In genomic region chr16:2204727-2205103, GRCh38 we compare ENCODE assay signal across 8 cellular contexts. TPM values are rescaled to one million over a fixed set of nuclear protein-coding genes. Genes with fewer than 3 reads are reported as not detected.
DNase-seq lines count a peak whose midpoint lies in the region; ATAC-seq, FAIRE-seq and TF ChIP-seq lines count a peak whose summit lies in the region.

No MANE protein-coding gene starts in this region.

- TF ChIP-seq EP300 in ovary (IDR thresholded peaks at IDR 0.05): no peak

- TSS peak; percentile 83 for BruUV-seq in Panc1 (replicated peaks; lab: Mats Ljungman, UMichigan)
- BruUV-seq in endothelial cell of umbilical vein (replicated peaks; lab: Mats Ljungman, UMichigan): TSS peak; percentile 37

- H3K4me3 Mint-ChIP-seq in CD8-positive, alpha-beta memory T cell: peak overlapping the region; percentile 82 to 90 (median 88)

- no peaks in the 10 kb centered on the region for H4K20me1 ChIP-seq in endothelial cell of umbilical vein (replicated peaks; ENCODE audit: control insufficient read depth, extremely low read depth, insufficient read depth, low read length)

- H3K27ac Mint-ChIP-seq in CD8-positive, alpha-beta memory T cell: peak overlapping the region in 6 of 8 donors; percentile 46 to 92 (median 82)

- peaks cover 14 to 32% (median 21%) of the 10 kb centered on the region in 3 donors for H3K4me1 Mint-ChIP-seq in CD8-positive, alpha-beta memory T cell

- peak overlapping the region; percentile 81 for H3K27ac ChIP-seq in CD8-positive, alpha-beta memory T cell (ENCODE audit: low read depth, low read length)
- H3K27ac ChIP-seq in Panc1 (ENCODE audit: low read length) (peak overlapping the region; percentile 93), endothelial cell of umbilical vein (ENCODE audit: insufficient read depth, low read depth, low read length) (peak overlapping the region; percentile 21), ovary (peak overlapping the region in 1 of 2 donors; percentile 99)

- H3K9me3 ChIP-seq in CD8-positive, alpha-beta memory T cell (ENCODE audit: low read length): no peaks in the 10 kb centered on the region
- H3K9me3 ChIP-seq in Panc1 (ENCODE audit: control insufficient read depth, insufficient read depth, low read depth, low read length) (no peaks in the 10 kb centered on the region), endothelial cell of umbilical vein (replicated peaks; ENCODE audit: control insufficient read depth, insufficient read depth, low read length) (no peaks in the 10 kb centered on the region), ovary (no peaks in the 10 kb centered on the region)

- in situ Hi-C loops in Panc1 (cut with HindIII; ENCODE audit: low pct_unique_long_range_greater_than_20kb, low sequenced_read_pairs): no loop called here

- peak overlapping the region; percentile 83 for H2AFZ ChIP-seq in endothelial cell of umbilical vein (ENCODE audit: low read depth, low read length)

- peak overlapping the region; percentile 88 for H3K9ac ChIP-seq in endothelial cell of umbilical vein (replicated peaks; ENCODE audit: extremely low read depth, insufficient read depth, low read length)

- no peaks in the 10 kb centered on the region for H3K9me3 Mint-ChIP-seq in CD8-positive, alpha-beta memory T cell

- H3K36me3 ChIP-seq in CD8-positive, alpha-beta memory T cell (ENCODE audit: insufficient read depth, low read length): peaks cover 3% of the 10 kb centered on the region
- H3K36me3 ChIP-seq in Panc1 (ENCODE audit: control insufficient read depth, insufficient read depth, low read length): no peaks in the 10 kb centered on the region; the same call in 1 of the 2 replicates
- H3K36me3 ChIP-seq in endothelial cell of umbilical vein (ENCODE audit: control insufficient read depth in 2 of 2, extremely low read depth in 1 of 2, insufficient read depth in 2 of 2, low read length in 2 of 2): peaks cover 0 to 20% of the 10 kb centered on the region in 2 experiments
- H3K36me3 ChIP-seq in ovary: no peaks in the 10 kb centered on the region

- WGBS in ovary, 3 donors: 46 to 54% (median 50%) methylated on average over 5 of the region's 5 CpGs

- peak overlapping the region; percentile 84 for H3K4me3 ChIP-seq in CD8-positive, alpha-beta memory T cell (ENCODE audit: low read length)
- H3K4me3 ChIP-seq in Panc1 (ENCODE audit: low read depth in 2 of 2, low read length in 2 of 2): peak overlapping the region; percentile 61 to 73
- H3K4me3 ChIP-seq in endothelial cell of umbilical vein (replicated peaks in 1 of 3; ENCODE audit: insufficient read depth in 1 of 3, low read depth in 1 of 3, low read length in 3 of 3): peak overlapping the region; percentile 17 to 91 (median 73)
- H3K4me3 ChIP-seq in ovary: peak overlapping the region; percentile 93

- H3K27me3 Mint-ChIP-seq in CD8-positive, alpha-beta memory T cell: peaks cover 0 to 6% of the 10 kb centered on the region in 2 donors

- TF ChIP-seq POLR2A in endothelial cell of umbilical vein (IDR thresholded peaks at IDR 0.05; ENCODE audit: low read depth, low read length): no peak
- TF ChIP-seq POLR2A in ovary (IDR thresholded peaks at IDR 0.05): no peak

- no peak for DNase-seq in CD8-positive, alpha-beta memory T cell
- no peak for DNase-seq in Panc1 (ENCODE audit: low read depth, low spot score)
- no peak for DNase-seq in endothelial cell of umbilical vein (ENCODE audit: low read depth, low spot score)
- no peak for DNase-seq in ovary
- no peak for DNase-seq in NCI-H2227 (lab: John Stamatoyannopoulos, UW; ENCODE audit: unreplicated experiment)
- DNase-seq in T1000 (lab: John Stamatoyannopoulos, UW): no peak

- intact Hi-C loops in Panc1 (cut with micrococcal nuclease; ENCODE audit: unreplicated experiment): no loop called here
- intact Hi-C loops in endothelial cell of umbilical vein (cut with micrococcal nuclease): loop anchor here (1.0 kb wide), 3 partner anchors 11 to 49 kb away; partner anchors contain the start of genes E4F1 and TRAF7
- intact Hi-C loops in ovary (cut with DNase I): no loop called here

- H3K79me2 ChIP-seq in endothelial cell of umbilical vein (ENCODE audit: control insufficient read depth, insufficient read depth, low read length): peaks cover 7% of the 10 kb centered on the region

- ATAC-seq in Panc1 (no peak), HG03280 (IDR thresholded peaks at IDR 0.05; ENCODE audit: unreplicated experiment) (no peak), GM21619 (IDR thresholded peaks at IDR 0.05; ENCODE audit: unreplicated experiment) (no peak)

- no peak for TF ChIP-seq CTCF in Panc1 (IDR thresholded peaks at IDR 0.05)
- TF ChIP-seq CTCF in endothelial cell of umbilical vein (IDR thresholded peaks at IDR 0.05; ENCODE audit: extremely low read depth in 1 of 2, insufficient read depth in 1 of 2, low read depth in 1 of 2, low read length in 2 of 2): no peak
- no peak for TF ChIP-seq CTCF in ovary (IDR thresholded peaks at IDR 0.05)

- no peaks in the 10 kb centered on the region for H3K27me3 ChIP-seq in CD8-positive, alpha-beta memory T cell (ENCODE audit: insufficient read depth, low read length, poor library complexity, severe bottlenecking)
- H3K27me3 ChIP-seq in Panc1 (ENCODE audit: control insufficient read depth, insufficient read depth, low read length) (no peaks in the 10 kb centered on the region), endothelial cell of umbilical vein (ENCODE audit: control insufficient read depth in 2 of 2, insufficient read depth in 2 of 2, low read length in 2 of 2) (peaks cover 2 to 4% of the 10 kb centered on the region in 2 experiments), ovary (no peaks in the 10 kb centered on the region)

- dilution Hi-C loops in endothelial cell of umbilical vein (cut with MboI; ENCODE audit: extremely low pct_ligation_motif_present, low sequenced_read_pairs): no loop called here

- no peak for FAIRE-seq in endothelial cell of umbilical vein (lab: Jason Lieb, UNC)

- CTCF ChIA-PET in CD8-positive, alpha-beta memory T cell (lab: Charles Lee): interaction anchor here (3.9 kb wide), 1 partner anchor 10 kb away, joined by 17 read pairs; no protein-coding TSS in a partner anchor
- CTCF ChIA-PET in Panc1 (lab: Charles Lee) (no interaction called here), endothelial cell of umbilical vein (lab: Charles Lee) (interaction anchor here (0.9 kb wide), 1 partner anchor 9 kb away, joined by 5 read pairs; the partner anchor contains the start of gene PGP)

- peaks cover 0 to 27% (median 4%) of the 10 kb centered on the region in 3 donors for H3K36me3 Mint-ChIP-seq in CD8-positive, alpha-beta memory T cell

- peak overlapping the region; percentile 64 for H3K4me2 ChIP-seq in endothelial cell of umbilical vein (ENCODE audit: insufficient read depth, low read length)

- H3K9me1 ChIP-seq in endothelial cell of umbilical vein (replicated peaks; ENCODE audit: control insufficient read depth, extremely low read depth, insufficient read depth, low read length): no peaks in the 10 kb centered on the region

- POLR2A ChIA-PET in CD8-positive, alpha-beta memory T cell (lab: Charles Lee): interaction anchor here (1.0 to 2.5 kb wide), 2 partner anchors 10 to 46 kb away, joined by 4 to 20 read pairs; partner anchors contain the start of gene PGP
- POLR2A ChIA-PET in Panc1 (lab: Charles Lee) (interaction anchor here (0.6 kb wide), 1 partner anchor 24 kb away, joined by 5 read pairs; no protein-coding TSS in a partner anchor), endothelial cell of umbilical vein (lab: Charles Lee) (interaction anchor here (1.3 kb wide), 1 partner anchor 49 kb away, joined by 5 read pairs; the partner anchor contains the start of gene TRAF7)

- H3K4me1 ChIP-seq in CD8-positive, alpha-beta memory T cell (ENCODE audit: insufficient read depth, low read length): peaks cover 17% of the 10 kb centered on the region
- H3K4me1 ChIP-seq in Panc1 (ENCODE audit: control insufficient read depth, insufficient read depth, low read length) (peaks cover 7% of the 10 kb centered on the region), endothelial cell of umbilical vein (ENCODE audit: control insufficient read depth, extremely low read depth, insufficient read depth, low read length) (peaks cover 10% of the 10 kb centered on the region), ovary (ENCODE audit: insufficient read depth) (peaks cover 8% of the 10 kb centered on the region)

RNA-seq across cellular contexts. Expression of gene MLST8, which starts 0.5 kb away (rescaled TPM):
- total RNA-seq in CD8-positive, alpha-beta memory T cell: 10 to 100 TPM; 75.4 to 76.8 TPM
- 30.8 TPM for polyA plus RNA-seq in CD8-positive, alpha-beta memory T cell
- total RNA-seq in Panc1 (2021; ENCODE audit: unreplicated experiment): 91.1 TPM
- polyA plus RNA-seq in Panc1 (2012; ENCODE audit: insufficient read length): 129 TPM
- total RNA-seq in endothelial cell of umbilical vein: 36.9 and 37.0 TPM in 2 replicates
- polyA plus RNA-seq in endothelial cell of umbilical vein: 129 and 181 TPM in 2 replicates
- polyA plus RNA-seq in endothelial cell of umbilical vein (2011; cell fraction: cytosol; rRNA removed): 71.5 and 92.6 TPM in 2 replicates
- 102 and 105 TPM in 2 replicates for polyA plus RNA-seq in endothelial cell of umbilical vein (2011; cell fraction: nucleus; rRNA removed)
- polyA plus RNA-seq in endothelial cell of umbilical vein (2012): 45.6 and 48.9 TPM in 2 replicates
- 67.2 and 72.7 TPM in 2 replicates for polyA minus RNA-seq in endothelial cell of umbilical vein
- 69.1 TPM for polyA minus RNA-seq in endothelial cell of umbilical vein (2011; cell fraction: cytosol; rRNA and poly(A)+ RNA removed)
- polyA minus RNA-seq in endothelial cell of umbilical vein (2011; cell fraction: nucleus; rRNA and poly(A)+ RNA removed): 35.5 and 46.6 TPM in 2 replicates
- total RNA-seq in ovary: 10 to 100 TPM; 24.5 to 56.2 (median 28.4) TPM
- 10 to 100 TPM in 1 of 2 donors, 1 to 10 TPM in 1; 7.4 to 42.9 TPM for polyA plus RNA-seq in ovary

RNA-seq across cellular contexts. Expression of gene BRICD5, which starts 5.9 kb away (rescaled TPM):
- 10 to 100 TPM in 1 of 2 experiments, 1 to 10 TPM in 1; 8.4 to 10.9 TPM for total RNA-seq in CD8-positive, alpha-beta memory T cell
- 0.14 TPM for polyA plus RNA-seq in CD8-positive, alpha-beta memory T cell
- 8.7 TPM for total RNA-seq in Panc1 (2021; ENCODE audit: unreplicated experiment)
- 5.1 TPM for polyA plus RNA-seq in Panc1 (2012; ENCODE audit: insufficient read length)
- 8.4 and 10.2 TPM in 2 replicates for total RNA-seq in endothelial cell of umbilical vein
- 5.6 and 9.3 TPM in 2 replicates for polyA plus RNA-seq in endothelial cell of umbilical vein
- polyA plus RNA-seq in endothelial cell of umbilical vein (2011; cell fraction: cytosol; rRNA removed): 0.74 and 1.7 TPM in 2 replicates
- 36.8 and 41.2 TPM in 2 replicates for polyA plus RNA-seq in endothelial cell of umbilical vein (2011; cell fraction: nucleus; rRNA removed)
- 3.4 and 7.5 TPM in 2 replicates for polyA plus RNA-seq in endothelial cell of umbilical vein (2012)
- 1.2 and 1.4 TPM in 2 replicates for polyA minus RNA-seq in endothelial cell of umbilical vein
- polyA minus RNA-seq in endothelial cell of umbilical vein (2011; cell fraction: cytosol; rRNA and poly(A)+ RNA removed): 2.0 TPM
- polyA minus RNA-seq in endothelial cell of umbilical vein (2011; cell fraction: nucleus; rRNA and poly(A)+ RNA removed): 3.2 and 5.7 TPM in 2 replicates
- 1 to 10 TPM; 3.2 to 8.3 (median 6.4) TPM for total RNA-seq in ovary
- 1 to 10 TPM in 1 of 2 donors, under 1 TPM in 1; 0.37 to 4.1 TPM for polyA plus RNA-seq in ovary

RNA-seq across cellular contexts. Expression of gene CASKIN1, which starts 8.3 kb away (rescaled TPM):
- under 1 TPM; 0.13 to 0.24 TPM for total RNA-seq in CD8-positive, alpha-beta memory T cell
- not detected for polyA plus RNA-seq in CD8-positive, alpha-beta memory T cell
- 4.5 TPM for total RNA-seq in Panc1 (2021; ENCODE audit: unreplicated experiment)
- 2.8 TPM for polyA plus RNA-seq in Panc1 (2012; ENCODE audit: insufficient read length)
- total RNA-seq in endothelial cell of umbilical vein: 0.35 and 0.58 TPM in 2 replicates
- 0.10 and 0.11 TPM in 2 replicates for polyA plus RNA-seq in endothelial cell of umbilical vein
- polyA plus RNA-seq in endothelial cell of umbilical vein (2011; cell fraction: cytosol; rRNA removed): 0.01 and 0.23 TPM in 2 replicates
- polyA plus RNA-seq in endothelial cell of umbilical vein (2011; cell fraction: nucleus; rRNA removed): 0.41 and 0.68 TPM in 2 replicates
- 0.08 and 0.27 TPM in 2 replicates for polyA plus RNA-seq in endothelial cell of umbilical vein (2012)
- 0.12 and 0.68 TPM in 2 replicates for polyA minus RNA-seq in endothelial cell of umbilical vein
- not detected for polyA minus RNA-seq in endothelial cell of umbilical vein (2011; cell fraction: cytosol; rRNA and poly(A)+ RNA removed)
- 0.53 TPM in 1 of 2 replicates, not detected in the other for polyA minus RNA-seq in endothelial cell of umbilical vein (2011; cell fraction: nucleus; rRNA and poly(A)+ RNA removed)
- total RNA-seq in ovary: 1 to 10 TPM in 1 of 7 donors, under 1 TPM in 6; 0.10 to 2.4 (median 0.60) TPM
- polyA plus RNA-seq in ovary: under 1 TPM in 1 of 2 donors, not detected in 1; 0.52 TPM

RNA-seq across cellular contexts. Expression of gene PGP, which starts 9.9 kb away (rescaled TPM):
- 10 to 100 TPM; 27.3 to 30.9 TPM for total RNA-seq in CD8-positive, alpha-beta memory T cell
- polyA plus RNA-seq in CD8-positive, alpha-beta memory T cell: 14.7 TPM
- total RNA-seq in Panc1 (2021; ENCODE audit: unreplicated experiment) (48.7 TPM), endothelial cell of umbilical vein (29.6 and 32.0 TPM in 2 replicates), ovary (10 to 100 TPM in 1 of 7 donors, 1 to 10 TPM in 6; 5.0 to 12.3 (median 7.5) TPM)
- 51.6 TPM for polyA plus RNA-seq in Panc1 (2012; ENCODE audit: insufficient read length)
- polyA plus RNA-seq in endothelial cell of umbilical vein (28.5 and 40.0 TPM in 2 replicates), ovary (1 to 10 TPM; 2.5 to 5.2 TPM)
- polyA plus RNA-seq in endothelial cell of umbilical vein (2011; cell fraction: cytosol; rRNA removed): 14.1 and 17.3 TPM in 2 replicates
- 32.2 and 39.9 TPM in 2 replicates for polyA plus RNA-seq in endothelial cell of umbilical vein (2011; cell fraction: nucleus; rRNA removed)
- polyA plus RNA-seq in endothelial cell of umbilical vein (2012): 18.9 and 19.2 TPM in 2 replicates
- polyA minus RNA-seq in endothelial cell of umbilical vein: 7.7 and 8.7 TPM in 2 replicates
- polyA minus RNA-seq in endothelial cell of umbilical vein (2011; cell fraction: cytosol; rRNA and poly(A)+ RNA removed): 25.3 TPM
- polyA minus RNA-seq in endothelial cell of umbilical vein (2011; cell fraction: nucleus; rRNA and poly(A)+ RNA removed): 8.5 and 13.8 TPM in 2 replicates

RNA-seq across cellular contexts. Expression of gene E4F1, which starts 18.7 kb away (rescaled TPM):
- total RNA-seq in CD8-positive, alpha-beta memory T cell: 10 to 100 TPM; 28.9 to 29.8 TPM
- 16.5 TPM for polyA plus RNA-seq in CD8-positive, alpha-beta memory T cell
- total RNA-seq in Panc1 (2021; ENCODE audit: unreplicated experiment) (50.8 TPM), endothelial cell of umbilical vein (31.9 and 32.7 TPM in 2 replicates), ovary (10 to 100 TPM; 18.3 to 26.2 (median 22.7) TPM)
- polyA plus RNA-seq in Panc1 (2012; ENCODE audit: insufficient read length): 71.0 TPM
- polyA plus RNA-seq in endothelial cell of umbilical vein (28.6 and 40.8 TPM in 2 replicates), ovary (10 to 100 TPM in 1 of 2 donors, under 1 TPM in 1; 0.58 to 23.5 TPM)
- polyA plus RNA-seq in endothelial cell of umbilical vein (2011; cell fraction: cytosol; rRNA removed): 15.3 and 21.3 TPM in 2 replicates
- polyA plus RNA-seq in endothelial cell of umbilical vein (2011; cell fraction: nucleus; rRNA removed): 113 and 122 TPM in 2 replicates
- 13.4 and 18.2 TPM in 2 replicates for polyA plus RNA-seq in endothelial cell of umbilical vein (2012)
- polyA minus RNA-seq in endothelial cell of umbilical vein: 13.7 and 16.1 TPM in 2 replicates
- polyA minus RNA-seq in endothelial cell of umbilical vein (2011; cell fraction: cytosol; rRNA and poly(A)+ RNA removed): 15.4 TPM
- 17.1 and 38.4 TPM in 2 replicates for polyA minus RNA-seq in endothelial cell of umbilical vein (2011; cell fraction: nucleus; rRNA and poly(A)+ RNA removed)
